9 cellular contexts compared by ENCODE assay signal in the genomic region with DNA sequence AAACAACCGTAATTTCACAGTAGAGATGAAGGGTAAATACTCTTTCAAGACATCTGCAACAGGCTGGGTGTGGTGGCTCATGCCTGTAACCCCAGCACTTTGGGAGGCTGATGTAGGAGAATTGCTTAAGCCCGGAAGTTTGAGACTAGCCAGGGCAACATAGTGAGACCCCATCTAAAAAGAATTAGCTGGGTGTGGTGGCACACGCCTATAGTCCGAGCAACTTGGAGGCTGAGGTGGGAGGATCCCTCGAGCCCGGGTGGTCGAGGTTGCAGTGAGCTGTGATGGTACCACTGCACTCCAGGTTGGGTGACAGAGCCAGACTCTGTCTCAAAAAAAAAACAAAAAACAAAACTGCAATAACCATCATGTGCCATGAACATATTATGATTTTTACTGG.
DNase-seq lines count a peak whose midpoint lies in the region; ATAC-seq and TF ChIP-seq lines count a peak whose summit lies in the region.
"Had no signal": no experiment of that assay in that cellular context is flagged by ENCODE, and none has a peak within 500 bp of the region (broad histone marks: within the 10 kb centered on the region; RNA-seq: fewer than 3 reads in every experiment).

No MANE protein-coding gene starts in this region.

- H3K4me3 ChIP-seq in left lung, result no peak overlapping the region

- H3K9me3 ChIP-seq in left lung, result no peaks in the 10 kb centered on the region

- no peak overlapping the region for H3K4me3 Mint-ChIP-seq in activated CD4-positive, alpha-beta memory T cell treated with anti-CD3 and anti-CD28 coated beads, Interleukin-2, amount 10 ng/mL, durations not matched to agents 7 days and 5 days
- H3K4me3 Mint-ChIP-seq in stimulated activated effector memory CD8-positive, alpha-beta T cell treated with anti-CD3 and anti-CD28 coated beads, Interleukin-12 subunit alpha, Interleukin-12 subunit beta, amount 100 ng/mL, for 72 hours, result peak overlapping the region; percentile 80

- intact Hi-C loops in left lung (cut with DNase I), result no loop called here

- H3K4me1 ChIP-seq in left lung, result peaks cover 4 to 70% of the 10 kb centered on the region in 2 donors

- peaks cover 72% of the 10 kb centered on the region for H3K4me1 Mint-ChIP-seq in activated CD4-positive, alpha-beta memory T cell treated with anti-CD3 and anti-CD28 coated beads, Interleukin-2, amount 10 ng/mL, durations not matched to agents 7 days and 5 days
- H3K4me1 Mint-ChIP-seq in stimulated activated effector memory CD8-positive, alpha-beta T cell treated with anti-CD3 and anti-CD28 coated beads, Interleukin-12 subunit alpha, Interleukin-12 subunit beta, amount 100 ng/mL, for 72 hours, result peaks cover 59% of the 10 kb centered on the region

- peak overlapping the region; percentile 91 for H3K27ac Mint-ChIP-seq in activated CD4-positive, alpha-beta memory T cell treated with anti-CD3 and anti-CD28 coated beads, Interleukin-2, amount 10 ng/mL, durations not matched to agents 7 days and 5 days
- H3K27ac Mint-ChIP-seq in stimulated activated effector memory CD8-positive, alpha-beta T cell treated with anti-CD3 and anti-CD28 coated beads, Interleukin-12 subunit alpha, Interleukin-12 subunit beta, amount 100 ng/mL, for 72 hours, result peak overlapping the region; percentile 97

- peaks cover 15% of the 10 kb centered on the region for H3K36me3 Mint-ChIP-seq in activated CD4-positive, alpha-beta memory T cell treated with anti-CD3 and anti-CD28 coated beads, Interleukin-2, amount 10 ng/mL, durations not matched to agents 7 days and 5 days (ENCODE audit: low read depth)
- peaks cover 23% of the 10 kb centered on the region for H3K36me3 Mint-ChIP-seq in stimulated activated effector memory CD8-positive, alpha-beta T cell treated with anti-CD3 and anti-CD28 coated beads, Interleukin-12 subunit alpha, Interleukin-12 subunit beta, amount 100 ng/mL, for 72 hours

- H3K27me3 Mint-ChIP-seq in activated CD4-positive, alpha-beta memory T cell treated with anti-CD3 and anti-CD28 coated beads, Interleukin-2, amount 10 ng/mL, durations not matched to agents 7 days and 5 days, result no peaks in the 10 kb centered on the region

- POLR2A ChIA-PET in activated CD4-positive, alpha-beta memory T cell treated with anti-CD3 and anti-CD28 coated beads, Interleukin-2, amount 10 ng/mL, durations not matched to agents 7 days and 5 days (lab: Charles Lee), result interaction anchor here (0.7 to 1.5 kb wide), 6 partner anchors 9 to 136 kb away, joined by 3 to 13 read pairs (median 4); a partner anchor contains a TSS

- H3K36me3 ChIP-seq in left lung, result no peaks in the 10 kb centered on the region

- no peak for TF ChIP-seq CTCF in left lung (IDR thresholded peaks at IDR 0.05)

- ATAC-seq in HG02571 (IDR thresholded peaks at IDR 0.05; ENCODE audit: unreplicated experiment) (peak; percentile 3), left lung (peak; percentile 5)
- ATAC-seq in stimulated activated effector memory CD8-positive, alpha-beta T cell treated with anti-CD3 and anti-CD28 coated beads, Interleukin-12 subunit alpha, Interleukin-12 subunit beta, amount 100 ng/mL, for 72 hours, result no peak

- no peaks in the 10 kb centered on the region for H3K27me3 ChIP-seq in left lung

- no peak for DNase-seq in activated CD4-positive, alpha-beta memory T cell treated with anti-CD3 and anti-CD28 coated beads, Interleukin-2, amount 10 ng/mL, durations not matched to agents 7 days and 5 days
- no peak for DNase-seq in left lung
- DNase-seq in stimulated activated effector memory CD8-positive, alpha-beta T cell treated with anti-CD3 and anti-CD28 coated beads, Interleukin-12 subunit alpha, Interleukin-12 subunit beta, amount 100 ng/mL, for 72 hours (ENCODE audit: low spot score in 2 of 2), result no peak
- DNase-seq in NCI-H1417 (lab: John Stamatoyannopoulos, UW), result no peak
- no peak for DNase-seq in cortex of kidney (lab: John Stamatoyannopoulos, UW)
- no peak for DNase-seq in NCI-H446 treated with DMSO at 0.1 percent for 48 hours (lab: John Stamatoyannopoulos, UW)
- DNase-seq: DMS153, NCI-H526 treated with DMSO at 0.1 percent for 48 hours had no signal

- H3K27ac ChIP-seq in left lung, result peak overlapping the region; percentile 82 to 97

- CTCF ChIA-PET in activated CD4-positive, alpha-beta memory T cell treated with anti-CD3 and anti-CD28 coated beads, Interleukin-2, amount 10 ng/mL, durations not matched to agents 7 days and 5 days (lab: Charles Lee), result interaction anchor here (1.1 to 1.4 kb wide), 5 partner anchors 72 to 188 kb away, joined by 3 to 14 read pairs (median 3); a partner anchor contains a TSS

- peaks cover 3% of the 10 kb centered on the region for H3K9me3 Mint-ChIP-seq in activated CD4-positive, alpha-beta memory T cell treated with anti-CD3 and anti-CD28 coated beads, Interleukin-2, amount 10 ng/mL, durations not matched to agents 7 days and 5 days
- H3K9me3 Mint-ChIP-seq in stimulated activated effector memory CD8-positive, alpha-beta T cell treated with anti-CD3 and anti-CD28 coated beads, Interleukin-12 subunit alpha, Interleukin-12 subunit beta, amount 100 ng/mL, for 72 hours, result no peaks in the 10 kb centered on the region
